8 cellular contexts compared by ENCODE assay signal in genomic region chr15:50876989-50877360, GRCh38. TPM values are rescaled to one million over a fixed set of nuclear protein-coding genes. Genes with fewer than 3 reads are reported as not detected.
A peak's percentile ranks its signal among the peaks of the same experiment; 100 is the strongest.
DNase-seq lines count a peak whose midpoint lies in the region; ATAC-seq lines count a peak whose summit lies in the region.

No MANE protein-coding gene starts in this region.

- no peak for ATAC-seq in GM18870 (IDR thresholded peaks at IDR 0.05; ENCODE audit: unreplicated experiment)

- DNase-seq in CD1c-positive myeloid dendritic cell (ENCODE audit: extremely low spot score) (peak; percentile 87), HS-5 (ENCODE audit: low read depth) (peak; percentile 97), NOMO-1 treated with dmso at 0.1 percent for 144 hours (lab: John Stamatoyannopoulos, UW; ENCODE audit: unreplicated experiment) (peak; percentile 15), epidermal melanocyte (ENCODE audit: insufficient read length, low spot score) (peak; percentile 59), mucosa of gallbladder (ENCODE audit: low spot score) (peak; percentile 85)
- DNase-seq in activated CD8-positive, alpha-beta memory T cell treated with anti-CD3 and anti-CD28 coated beads, Interleukin-2, amount 50 U/mL, for 4 hours: peak; percentile 64
- DNase-seq in stimulated activated CD8-positive, alpha-beta memory T cell treated with anti-CD3 and anti-CD28 coated beads, Interleukin-4, amount 100 ng/mL, for 24 hours (ENCODE audit: low read depth): peak; percentile 35

RNA-seq across cellular contexts. Expression of gene AP4E1, which starts 31.5 kb away (rescaled TPM):
- 7.3 TPM for total RNA-seq in mucosa of gallbladder

Comparison
In these comparisons a context has a peak if more than half of its experiments do, and no peak if none do; other contexts are left out.
1. DNase-seq: peak in every context shown above with its lines; median percentile 97 in HS-5; 87 in CD1c-positive myeloid dendritic cell; 85 in mucosa of gallbladder; 64 in activated CD8-positive, alpha-beta memory T cell treated with anti-CD3 and anti-CD28 coated beads, Interleukin-2, amount 50 U/mL, for 4 hours; 59 in epidermal melanocyte; 35 in stimulated activated CD8-positive, alpha-beta memory T cell treated with anti-CD3 and anti-CD28 coated beads, Interleukin-4, amount 100 ng/mL, for 24 hours; 15 in NOMO-1 treated with dmso at 0.1 percent for 144 hours.